In genomic region chr2:190277234-190278112, GRCh38 we compare ENCODE assay signal across 8 cellular contexts.
DNase-seq lines count a peak whose midpoint lies in the region; FAIRE-seq and TF ChIP-seq lines count a peak whose summit lies in the region.

No MANE protein-coding gene starts in this region.

- CTCF ChIA-PET in HEK293 (lab: Yijun Ruan, JAX), result interaction anchor here (0.5 to 3.2 kb wide), 16 partner anchors 8 to 525 kb away, joined by 3 to 21 read pairs (median 3); no protein-coding TSS in a partner anchor

- POLR2A ChIA-PET in HEK293 (lab: Yijun Ruan, JAX), result no interaction called here

- no peak for DNase-seq in D721Med (ENCODE audit: insufficient read length, low spot score)
- DNase-seq in RPMI8226, result peak; percentile 15
- DNase-seq in erythroblast (lab: John Stamatoyannopoulos, UW), result peak; percentile 64 to 76
- DNase-seq in pons (ENCODE audit: low spot score), result peak; percentile 37
- no peak for DNase-seq in NK-92 (lab: John Stamatoyannopoulos, UW; ENCODE audit: unreplicated experiment)
- no peak for DNase-seq in GM19238 (ENCODE audit: insufficient read length, low spot score)
- DNase-seq in SHP77 treated with DMSO at 0.1 percent for 48 hours (lab: John Stamatoyannopoulos, UW), result no peak

- no peak overlapping the region for H3K27ac ChIP-seq in HEK293 (ENCODE audit: extremely low read depth, low read depth, low read length)

- no peak for FAIRE-seq in D721Med (lab: Jason Lieb, UNC)

- peaks cover 0 to 6% of the 10 kb centered on the region in 2 experiments; a peak in 2 of 3 replicates for H3K36me3 ChIP-seq in HEK293 (ENCODE audit: control insufficient read depth in 2 of 2, insufficient read depth in 1 of 2, low read length in 2 of 2)

- H3K4me3 ChIP-seq in HEK293 (ENCODE audit: low read depth, low read length), result no peak overlapping the region

- TF ChIP-seq POLR2A in erythroblast (IDR thresholded peaks at IDR 0.05; ENCODE audit: low read length), result no peak

- H3K9me3 ChIP-seq in HEK293 (ENCODE audit: control insufficient read depth, insufficient read depth, low read depth, low read length), result no peaks in the 10 kb centered on the region

- H3K4me1 ChIP-seq in HEK293 (ENCODE audit: control insufficient read depth, insufficient read depth, low read length), result no peaks in the 10 kb centered on the region

- TF ChIP-seq CTCF in D721Med (IDR thresholded peaks at IDR 0.05; ENCODE audit: insufficient read depth, missing control alignments) (peak; percentile 46), HEK293 (tag by site-specific recombination; IDR thresholded peaks at IDR 0.05) (no peak)

TF ChIP-seq in HEK293, 187 proteins besides CTCF, POLR2A, EP300 and RAD21:
- TF ChIP-seq ZNF549 (tag by site-specific recombination; IDR thresholded peaks at IDR 0.05) (peak; percentile 97), ZNF654 (tag by site-specific recombination; IDR thresholded peaks at IDR 0.05; ENCODE audit: low read depth) (peak; percentile 46)
- TF ChIP-seq, protein P1, sequence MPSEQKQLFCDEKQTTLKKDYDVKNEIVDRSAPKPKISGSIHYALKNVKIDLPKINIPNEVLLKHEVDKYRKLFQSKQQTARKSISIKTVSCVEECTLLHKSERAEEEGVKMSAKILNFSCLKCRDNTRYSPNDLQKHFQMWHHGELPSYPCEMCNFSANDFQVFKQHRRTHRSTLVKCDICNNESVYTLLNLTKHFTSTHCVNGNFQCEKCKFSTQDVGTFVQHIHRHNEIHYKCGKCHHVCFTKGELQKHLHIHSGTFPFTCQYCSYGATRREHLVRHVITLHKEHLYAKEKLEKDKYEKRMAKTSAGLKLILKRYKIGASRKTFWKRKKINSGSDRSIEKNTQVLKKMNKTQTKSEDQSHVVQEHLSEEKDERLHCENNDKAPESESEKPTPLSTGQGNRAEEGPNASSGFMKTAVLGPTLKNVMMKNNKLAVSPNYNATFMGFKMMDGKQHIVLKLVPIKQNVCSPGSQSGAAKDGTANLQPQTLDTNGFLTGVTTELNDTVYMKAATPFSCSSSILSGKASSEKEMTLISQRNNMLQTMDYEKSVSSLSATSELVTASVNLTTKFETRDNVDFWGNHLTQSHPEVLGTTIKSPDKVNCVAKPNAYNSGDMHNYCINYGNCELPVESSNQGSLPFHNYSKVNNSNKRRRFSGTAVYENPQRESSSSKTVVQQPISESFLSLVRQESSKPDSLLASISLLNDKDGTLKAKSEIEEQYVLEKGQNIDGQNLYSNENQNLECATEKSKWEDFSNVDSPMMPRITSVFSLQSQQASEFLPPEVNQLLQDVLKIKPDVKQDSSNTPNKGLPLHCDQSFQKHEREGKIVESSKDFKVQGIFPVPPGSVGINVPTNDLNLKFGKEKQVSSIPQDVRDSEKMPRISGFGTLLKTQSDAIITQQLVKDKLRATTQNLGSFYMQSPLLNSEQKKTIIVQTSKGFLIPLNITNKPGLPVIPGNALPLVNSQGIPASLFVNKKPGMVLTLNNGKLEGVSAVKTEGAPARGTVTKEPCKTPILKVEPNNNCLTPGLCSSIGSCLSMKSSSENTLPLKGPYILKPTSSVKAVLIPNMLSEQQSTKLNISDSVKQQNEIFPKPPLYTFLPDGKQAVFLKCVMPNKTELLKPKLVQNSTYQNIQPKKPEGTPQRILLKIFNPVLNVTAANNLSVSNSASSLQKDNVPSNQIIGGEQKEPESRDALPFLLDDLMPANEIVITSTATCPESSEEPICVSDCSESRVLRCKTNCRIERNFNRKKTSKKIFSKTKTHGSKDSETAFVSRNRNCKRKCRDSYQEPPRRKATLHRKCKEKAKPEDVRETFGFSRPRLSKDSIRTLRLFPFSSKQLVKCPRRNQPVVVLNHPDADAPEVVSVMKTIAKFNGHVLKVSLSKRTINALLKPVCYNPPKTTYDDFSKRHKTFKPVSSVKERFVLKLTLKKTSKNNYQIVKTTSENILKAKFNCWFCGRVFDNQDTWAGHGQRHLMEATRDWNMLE (tag by site-specific recombination; conservative IDR thresholded peaks at IDR 0.05; ENCODE audit: low read depth), result no peak

Comparison
In these comparisons a context has a peak if more than half of its experiments do, and no peak if none do; other contexts are left out.
1. DNase-seq: peak in RPMI8226 (single experiment), erythroblast (2 of 2) and pons (single experiment); none in D721Med (single experiment), NK-92 (single experiment), GM19238 (single experiment) and SHP77 treated with DMSO at 0.1 percent for 48 hours (single experiment).